ENCODE assay signal across 21 cellular contexts in genomic region chr11:14503023-14503422, GRCh38.
"Had no signal": no experiment of that assay in that cellular context is flagged by ENCODE, and none has a peak within 500 bp of the region (broad histone marks: within the 10 kb centered on the region; RNA-seq: fewer than 3 reads in every experiment).

No MANE protein-coding gene starts in this region.

- H3K4me3 ChIP-seq: dorsolateral prefrontal cortex, hepatocyte, skin epidermis, thyroid gland had no signal

- H3K27me3 ChIP-seq: dorsolateral prefrontal cortex, hepatocyte, thyroid gland had no signal

- H3K9me3 Mint-ChIP-seq: activated B cell treated with CpG ODN at 0.5 μM for 24 hours; activated T-cell treated with anti-CD3 and anti-CD28 coated beads, Interleukin-2, amount 50 U/mL, for 4 hours; natural killer cell treated with Interleukin-12 subunit alpha and Interleukin-12 subunit beta and Interleukin-15 and Interleukin-18, amount 100 ng/mL, for 72 hours; stimulated activated naive B cell treated with anti-CD40 and anti-IgM and Interleukin-4, amounts not matched to agents 10 μg/mL and 1 μg/mL and 100 μg/mL, for 72 hours had no signal

- DNase-seq: activated B cell treated with CpG ODN at 0.5 μM for 24 hours; activated CD4-positive, alpha-beta T cell treated with anti-CD3 and anti-CD28 coated beads, Interleukin-2, amount 50 U/mL, for 1 hour; activated CD8-positive, alpha-beta memory T cell treated with anti-CD3 and anti-CD28 coated beads, Interleukin-2, amount 10 ng/mL, durations not matched to agents 7 days and 5 days; activated effector memory CD4-positive, alpha-beta T cell treated with anti-CD3 and anti-CD28 coated beads, Interleukin-2, amount 50 U/mL, for 16 hours; activated T-cell treated with anti-CD3 and anti-CD28 coated beads, Interleukin-2, amount 50 U/mL, for 4 hours; dorsolateral prefrontal cortex; erythroblast; kidney; left ventricle myocardium superior; mesenchymal stem cell; nucleus accumbens; posterior cingulate gyrus; stimulated activated CD4-positive, alpha-beta T cell treated with anti-CD3 and anti-CD28 coated beads, Interleukin-15, amount 100 ng/mL, for 24 hours; stimulated activated CD4-positive, alpha-beta T cell treated with anti-CD3 and anti-CD28 coated beads, Interleukin-4, amount 100 ng/mL, for 1 hour; stimulated activated naive B cell treated with anti-CD40 and anti-IgM and Interleukin-4, amounts not matched to agents 10 μg/mL and 1 μg/mL and 100 μg/mL, for 72 hours; T-helper 17 cell; thyroid gland had no signal

- H3K4me3 Mint-ChIP-seq: activated B cell treated with CpG ODN at 0.5 μM for 24 hours; activated CD8-positive, alpha-beta memory T cell treated with anti-CD3 and anti-CD28 coated beads, Interleukin-2, amount 10 ng/mL, durations not matched to agents 7 days and 5 days; activated naive CD8-positive, alpha-beta T cell; activated T-cell treated with anti-CD3 and anti-CD28 coated beads, Interleukin-2, amount 50 U/mL, for 4 hours; natural killer cell treated with Interleukin-12 subunit alpha and Interleukin-12 subunit beta and Interleukin-15 and Interleukin-18, amount 100 ng/mL, for 72 hours; stimulated activated naive B cell treated with anti-CD40 and anti-IgM and Interleukin-4, amounts not matched to agents 10 μg/mL and 1 μg/mL and 100 μg/mL, for 72 hours; T-helper 17 cell had no signal

- H3K9me3 ChIP-seq: thyroid gland had no signal

- H3K27ac Mint-ChIP-seq: activated B cell treated with CpG ODN at 0.5 μM for 24 hours; activated CD8-positive, alpha-beta memory T cell treated with anti-CD3 and anti-CD28 coated beads, Interleukin-2, amount 10 ng/mL, durations not matched to agents 7 days and 5 days; activated naive CD8-positive, alpha-beta T cell; stimulated activated naive B cell treated with anti-CD40 and anti-IgM and Interleukin-4, amounts not matched to agents 10 μg/mL and 1 μg/mL and 100 μg/mL, for 72 hours; T-helper 17 cell had no signal

- H3K27me3 Mint-ChIP-seq: activated B cell treated with CpG ODN at 0.5 μM for 24 hours; activated CD8-positive, alpha-beta memory T cell treated with anti-CD3 and anti-CD28 coated beads, Interleukin-2, amount 10 ng/mL, durations not matched to agents 7 days and 5 days; activated naive CD8-positive, alpha-beta T cell; natural killer cell treated with Interleukin-12 subunit alpha and Interleukin-12 subunit beta and Interleukin-15 and Interleukin-18, amount 100 ng/mL, for 72 hours; stimulated activated naive B cell treated with anti-CD40 and anti-IgM and Interleukin-4, amounts not matched to agents 10 μg/mL and 1 μg/mL and 100 μg/mL, for 72 hours; T-helper 17 cell had no signal

- H3K27ac ChIP-seq: dorsolateral prefrontal cortex, hepatocyte, skin epidermis, thyroid gland had no signal
